9 cellular contexts compared by ENCODE assay signal in genomic region chr1:9690440-9691107, GRCh38. TPM values are rescaled to one million over a fixed set of nuclear protein-coding genes. Genes with fewer than 3 reads are reported as not detected.
DNase-seq lines count a peak whose midpoint lies in the region; ATAC-seq and TF ChIP-seq lines count a peak whose summit lies in the region.
"Had no signal": no experiment of that assay in that cellular context is flagged by ENCODE, and none has a peak within 500 bp of the region (broad histone marks: within the 10 kb centered on the region; RNA-seq: fewer than 3 reads in every experiment).

No MANE protein-coding gene starts in this region.

- H3K36me3 Mint-ChIP-seq in HFFc6 (ENCODE audit: low read depth) = no peaks in the 10 kb centered on the region
- H3K36me3 Mint-ChIP-seq in activated naive CD4-positive, alpha-beta T cell treated with anti-CD3 and anti-CD28 coated beads, Interleukin-2, amount 50 U/mL, for 72 hours = peaks cover 13 to 41% of the 10 kb centered on the region in 2 donors

- no peak overlapping the region for H3K27ac ChIP-seq in iPS DF 6.9 (ENCODE audit: low read length)
- H3K27ac ChIP-seq in skeletal muscle tissue (ENCODE audit: low read depth, low read length) = no peak overlapping the region

- no peak for DNase-seq in HFFc6
- DNase-seq in activated naive CD4-positive, alpha-beta T cell treated with anti-CD3 and anti-CD28 coated beads, Interleukin-2, amount 50 U/mL, for 72 hours (ENCODE audit: low spot score in 2 of 2) = no peak
- DNase-seq in iPS DF 6.9 (ENCODE audit: low read depth, low spot score) = no peak
- DNase-seq in NCI-H2081 treated with DMSO at 0.1 percent for 48 hours (lab: John Stamatoyannopoulos, UW) = no peak
- DNase-seq in stimulated activated CD4-positive, alpha-beta T cell treated with anti-CD3 and anti-CD28 coated beads, Interleukin-1b, Interleukin-23, amount 100 ng/mL, for 48 hours = no peak
- DNase-seq in pons (ENCODE audit: low spot score) = no peak
- no peak for DNase-seq in epidermal melanocyte (ENCODE audit: insufficient read length, low spot score)

- H3K9me3 Mint-ChIP-seq in HFFc6 = no peaks in the 10 kb centered on the region
- no peaks in the 10 kb centered on the region for H3K9me3 Mint-ChIP-seq in activated naive CD4-positive, alpha-beta T cell treated with anti-CD3 and anti-CD28 coated beads, Interleukin-2, amount 50 U/mL, for 72 hours

- H3K27me3 Mint-ChIP-seq in HFFc6 (ENCODE audit: insufficient read depth) = peaks cover 3% of the 10 kb centered on the region; the same call in 1 of the 2 replicates

- peak overlapping the region; percentile 93 for H3K4me3 Mint-ChIP-seq in HFFc6

- H3K4me1 ChIP-seq in iPS DF 6.9 (ENCODE audit: control insufficient read depth, insufficient read depth, low read length) (0 out of 2 replicates have a peak, but pooled peaks cover 2% of the 10 kb centered on the region), skeletal muscle tissue (ENCODE audit: control insufficient read depth in 3 of 3, insufficient read depth in 3 of 3, low read length in 3 of 3) (peaks cover 25 to 31% (median 27%) of the 10 kb centered on the region in 3 donors)

- H3K4me3 ChIP-seq in iPS DF 6.9 (ENCODE audit: low read length) = peak overlapping the region; percentile 51; the same call in 1 of the 2 replicates
- peak overlapping the region in 2 of 3 donors; percentile 60 to 63 for H3K4me3 ChIP-seq in skeletal muscle tissue (ENCODE audit: low read length in 3 of 3)

- no CpG with 5 or more reads among the region's 14 CpGs for WGBS in iPS DF 6.9 (ENCODE audit: insufficient coverage, insufficient read length)

- H3K9ac ChIP-seq in skeletal muscle tissue (ENCODE audit: low read depth in 1 of 3, low read length in 3 of 3) = peak overlapping the region in 1 of 3 donors; percentile 72

- H3K36me3 ChIP-seq in iPS DF 6.9 (ENCODE audit: control insufficient read depth, insufficient read depth, low read length) (no peaks in the 10 kb centered on the region), skeletal muscle tissue (ENCODE audit: control insufficient read depth in 3 of 3, insufficient read depth in 3 of 3, low read length in 3 of 3) (no peaks in the 10 kb centered on the region)
- H3K36me3 ChIP-seq: prostate gland had no signal

- H3K27me3 ChIP-seq in iPS DF 6.9 (ENCODE audit: control insufficient read depth, insufficient read depth, low read length) (peaks cover 6% of the 10 kb centered on the region; the same call in 1 of the 2 replicates), skeletal muscle tissue (ENCODE audit: control insufficient read depth in 3 of 3, insufficient read depth in 3 of 3, low read length in 3 of 3) (peaks cover 4 to 30% (median 17%) of the 10 kb centered on the region in 3 donors)

- H3K27ac Mint-ChIP-seq in HFFc6 = peak overlapping the region; percentile 85
- peak overlapping the region; percentile 73 to 92 for H3K27ac Mint-ChIP-seq in activated naive CD4-positive, alpha-beta T cell treated with anti-CD3 and anti-CD28 coated beads, Interleukin-2, amount 50 U/mL, for 72 hours

- H3K4me1 Mint-ChIP-seq in HFFc6 (ENCODE audit: low read depth) = peaks cover 45% of the 10 kb centered on the region

- ATAC-seq in activated naive CD4-positive, alpha-beta T cell treated with anti-CD3 and anti-CD28 coated beads, Interleukin-2, amount 50 U/mL, for 72 hours = no peak

- TF ChIP-seq CTCF in HFFc6 (IDR thresholded peaks at IDR 0.05) = no peak

- H3K9me3 ChIP-seq in iPS DF 6.9 (ENCODE audit: control insufficient read depth, insufficient read depth, low read length) = no peaks in the 10 kb centered on the region
- no peaks in the 10 kb centered on the region for H3K9me3 ChIP-seq in skeletal muscle tissue (ENCODE audit: control insufficient read depth in 3 of 3, low read length in 3 of 3)
- H3K9me3 ChIP-seq: prostate gland had no signal

RNA-seq across cellular contexts. Expression of gene PIK3CD, which starts 39.0 kb away (rescaled TPM):
- 10 to 100 TPM in 2 of 6 experiments, 1 to 10 TPM in 4; 7.3 to 14.6 (median 9.2) TPM for total RNA-seq in HFFc6 (2021; fragmentation: NEBNext Ultra II Directional; extraction: Animal tissue kit (Norgen Biotek cat#: 25700))
- 100 to 1,000 TPM; 118 to 138 TPM for total RNA-seq in activated naive CD4-positive, alpha-beta T cell treated with anti-CD3 and anti-CD28 coated beads, Interleukin-2, amount 50 U/mL, for 72 hours
- 4.2 TPM for total RNA-seq in skeletal muscle tissue

Comparison
In these comparisons a context has a peak if more than half of its experiments do, and no peak if none do; other contexts are left out.
1. RNA of gene PIK3CD, which starts 39.0 kb away (total RNA-seq): 118 to 138 TPM in activated naive CD4-positive, alpha-beta T cell treated with anti-CD3 and anti-CD28 coated beads, Interleukin-2, amount 50 U/mL, for 72 hours; 7.3 to 14.6 TPM in HFFc6 and 4.2 TPM in skeletal muscle tissue (single experiment); every median in the first group is over 4 times any median in the second.